8 cellular contexts compared by ENCODE assay signal in the genomic region with DNA sequence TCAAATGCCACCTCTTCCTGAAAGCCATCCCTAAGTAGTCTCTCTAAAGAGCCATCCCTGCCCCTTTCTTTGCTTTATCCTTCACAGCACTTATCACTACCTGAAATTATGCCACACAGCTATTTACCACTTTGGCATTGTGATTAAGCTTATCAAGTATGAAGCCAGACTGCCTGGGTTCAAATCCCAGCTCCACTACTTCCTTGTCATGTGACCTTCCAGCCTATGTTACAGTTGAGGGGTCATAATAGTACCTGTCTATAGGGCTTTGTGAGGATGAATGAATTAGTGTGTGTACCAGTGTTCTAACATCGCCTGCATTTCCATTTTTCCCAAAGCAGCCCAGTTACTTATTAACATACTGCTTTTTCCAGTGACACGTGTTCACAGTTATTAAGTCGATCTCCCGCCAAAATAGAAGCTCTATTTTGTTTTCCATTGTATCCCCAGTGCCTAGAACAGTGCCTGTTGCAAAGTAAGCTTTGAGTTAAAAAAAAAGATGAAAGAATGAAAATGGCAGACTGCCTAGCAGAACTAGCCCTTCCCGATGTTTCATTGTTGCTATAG. TPM values are rescaled to one million over a fixed set of nuclear protein-coding genes. Genes with fewer than 3 reads are reported as not detected.
DNase-seq lines count a peak whose midpoint lies in the region; ATAC-seq and TF ChIP-seq lines count a peak whose summit lies in the region.

No MANE protein-coding gene starts in this region.

- H3K27ac ChIP-seq in epithelial cell of prostate = peak overlapping the region; percentile 31

- intact Hi-C loops in sciatic nerve (cut with DNase I) = no loop called here

- peak; percentile 32 for DNase-seq in MV-4-11 (lab: John Stamatoyannopoulos, UW)
- DNase-seq in epithelial cell of prostate (ENCODE audit: low read depth, low spot score) = no peak
- DNase-seq in retinal pigment epithelial cell (ENCODE audit: low read depth) = no peak
- DNase-seq in sciatic nerve (ENCODE audit: low spot score) = no peak
- no peak for DNase-seq in retina
- DNase-seq in NOMO-1 (lab: John Stamatoyannopoulos, UW; ENCODE audit: unreplicated experiment in 2 of 2) = no peak
- DNase-seq in putamen (ENCODE audit: low spot score) = no peak

- no peak for ATAC-seq in sciatic nerve

- no peak for TF ChIP-seq CTCF in retinal pigment epithelial cell (conservative IDR thresholded peaks at IDR 0.05; ENCODE audit: low read depth, low read length)

- H3K4me3 ChIP-seq in GM08714 (ENCODE audit: low read length) = peak overlapping the region; percentile 95
- H3K4me3 ChIP-seq in retinal pigment epithelial cell (ENCODE audit: low read length) = peak overlapping the region; percentile 66

RNA-seq across cellular contexts. Expression of a gene that starts 32.8 kb away (rescaled TPM):
- 10.7 TPM for total RNA-seq in sciatic nerve

RNA-seq across cellular contexts. Expression of a gene that starts 33.2 kb away (rescaled TPM):
- total RNA-seq in sciatic nerve = 16.9 TPM

RNA-seq across cellular contexts. Expression of a gene that starts 52.4 kb away (rescaled TPM):
- 82.8 TPM for total RNA-seq in sciatic nerve
